In genomic region chr1:211415700-211416099, GRCh38 we compare ENCODE assay signal across 9 cellular contexts.
DNase-seq lines count a peak whose midpoint lies in the region; TF ChIP-seq lines count a peak whose summit lies in the region.
"Had no signal": no experiment of that assay in that cellular context is flagged by ENCODE, and none has a peak within 500 bp of the region (broad histone marks: within the 10 kb centered on the region; RNA-seq: fewer than 3 reads in every experiment).

No MANE protein-coding gene starts in this region.

- no peaks in the 10 kb centered on the region for H4K20me1 ChIP-seq in neural progenitor cell (ENCODE audit: low read depth)

- H3K27me3 Mint-ChIP-seq in Calu3 (ENCODE audit: unreplicated experiment) (no peaks in the 10 kb centered on the region), chondrocyte (ENCODE audit: low read depth) (no peaks in the 10 kb centered on the region), neural progenitor cell (ENCODE audit: insufficient read depth, low read depth) (no peaks in the 10 kb centered on the region)

- H3K79me2 ChIP-seq in neural progenitor cell (ENCODE audit: low read depth), result no peaks in the 10 kb centered on the region

- H3K4me1 Mint-ChIP-seq in Calu3 (ENCODE audit: low read depth, unreplicated experiment), result peaks cover 24% of the 10 kb centered on the region
- H3K4me1 Mint-ChIP-seq in chondrocyte (ENCODE audit: low read depth), result peaks cover 26% of the 10 kb centered on the region
- peaks cover 10% of the 10 kb centered on the region for H3K4me1 Mint-ChIP-seq in neural progenitor cell

- intact Hi-C loops in Calu3 (cut with micrococcal nuclease; ENCODE audit: unreplicated experiment), result no loop called here

- H3K36me3 ChIP-seq in neural progenitor cell (no peaks in the 10 kb centered on the region), HAP-1 (replicated peaks) (no peaks in the 10 kb centered on the region)

- H3K4me1 ChIP-seq in neural progenitor cell, result no peaks in the 10 kb centered on the region
- no peaks in the 10 kb centered on the region for H3K4me1 ChIP-seq in HAP-1

- H3K27me3 ChIP-seq in neural progenitor cell, result peaks cover 5% of the 10 kb centered on the region
- H3K27me3 ChIP-seq in HAP-1 (ENCODE audit: low read depth), result no peaks in the 10 kb centered on the region

- DNase-seq in Calu3 (no peak), M059J (ENCODE audit: low read depth) (peak; percentile 3), chondrocyte (ENCODE audit: low spot score) (no peak), neural progenitor cell (ENCODE audit: low spot score) (no peak), NCI-H748 (lab: John Stamatoyannopoulos, UW; ENCODE audit: unreplicated experiment) (no peak), HAP-1 (ENCODE audit: low spot score in 2 of 2) (no peak), NCI-H82 treated with DMSO at 0.1 percent for 48 hours (lab: John Stamatoyannopoulos, UW; ENCODE audit: unreplicated experiment) (no peak), KBM-7 (no peak)
- DNase-seq: effector CD8-positive, alpha-beta T cell had no signal

- in situ Hi-C loops in HAP-1 (cut with MboI; ENCODE audit: low sequenced_read_pairs) (no loop called here), KBM-7 (cut with MboI; ENCODE audit: low pct_unique_long_range_greater_than_20kb, low sequenced_read_pairs) (no loop called here)

- no peak overlapping the region for H3K4me2 ChIP-seq in neural progenitor cell

- no peaks in the 10 kb centered on the region for H3F3A ChIP-seq in neural progenitor cell (ENCODE audit: low read depth)

- H3K9ac ChIP-seq in neural progenitor cell, result no peak overlapping the region

- no TSS peak for BruUV-seq in Calu3 (replicated peaks; lab: Mats Ljungman, UMichigan)

- H3K4me3 ChIP-seq in neural progenitor cell, result no peak overlapping the region
- no peak overlapping the region for H3K4me3 ChIP-seq in HAP-1

- no peak overlapping the region for H2AFZ ChIP-seq in neural progenitor cell (replicated peaks)

- no peaks in the 10 kb centered on the region for H3K9me3 ChIP-seq in neural progenitor cell (ENCODE audit: low read depth)
- H3K9me3 ChIP-seq in HAP-1, result no peaks in the 10 kb centered on the region

- H3K27ac Mint-ChIP-seq in Calu3 (ENCODE audit: unreplicated experiment), result peak overlapping the region; percentile 78
- peak overlapping the region; percentile 85 for H3K27ac Mint-ChIP-seq in chondrocyte (ENCODE audit: unreplicated experiment)
- H3K27ac Mint-ChIP-seq in neural progenitor cell, result no peak overlapping the region

- H3K27ac ChIP-seq in neural progenitor cell, result no peak overlapping the region

- no peaks in the 10 kb centered on the region for H3K9me3 Mint-ChIP-seq in Calu3 (ENCODE audit: low read depth, unreplicated experiment)
- H3K9me3 Mint-ChIP-seq in chondrocyte (ENCODE audit: low read depth), result peaks cover 4% of the 10 kb centered on the region
- H3K9me3 Mint-ChIP-seq in neural progenitor cell, result peaks cover 32% of the 10 kb centered on the region

- H3K4me3 Mint-ChIP-seq in Calu3 (ENCODE audit: low read depth, unreplicated experiment) (peak overlapping the region; percentile 70), chondrocyte (ENCODE audit: unreplicated experiment) (peak overlapping the region; percentile 62), neural progenitor cell (peak overlapping the region; percentile 75)

- CTCF ChIA-PET in Calu3 (lab: Charles Lee), result interaction anchor here (0.8 to 1.5 kb wide), 2 partner anchors 92 to 98 kb away, joined by 3 read pairs; no protein-coding TSS in a partner anchor

- TF ChIP-seq CTCF in Calu3 (IDR thresholded peaks at IDR 0.05; ENCODE audit: unreplicated experiment), result no peak
- no peak for TF ChIP-seq CTCF in chondrocyte (IDR thresholded peaks at IDR 0.05)
- no peak for TF ChIP-seq CTCF in neural progenitor cell (IDR thresholded peaks at IDR 0.05)

- peaks cover 13% of the 10 kb centered on the region for H3K36me3 Mint-ChIP-seq in Calu3 (ENCODE audit: insufficient read depth, unreplicated experiment)
- peaks cover 4% of the 10 kb centered on the region for H3K36me3 Mint-ChIP-seq in chondrocyte (ENCODE audit: low read depth)
- peaks cover 10% of the 10 kb centered on the region for H3K36me3 Mint-ChIP-seq in neural progenitor cell
